In genomic region chr13:44300895-44301638, GRCh38 we compare ENCODE assay signal across 8 cellular contexts.
DNase-seq lines count a peak whose midpoint lies in the region; ATAC-seq and TF ChIP-seq lines count a peak whose summit lies in the region.

No MANE protein-coding gene starts in this region.

- intact Hi-C loops in heart right ventricle (cut with DNase I) (loop anchor here in 4 of 10 donors (2.0 to 10.0 kb wide), 6 partner anchors 64 to 246 kb away; no protein-coding TSS in a partner anchor), thyroid gland (cut with DNase I) (loop anchor here (10.0 kb wide), 1 partner anchor 124 kb away; no protein-coding TSS in a partner anchor)

- H3K27me3 Mint-ChIP-seq in mesothelial cell of epicardium (ENCODE audit: low read depth) = peaks cover 6% of the 10 kb centered on the region

- no peaks in the 10 kb centered on the region for H3K27me3 ChIP-seq in heart right ventricle
- no peaks in the 10 kb centered on the region for H3K27me3 ChIP-seq in thyroid gland

- H3K4me3 ChIP-seq in heart right ventricle (no peak overlapping the region), thyroid gland (replicated peaks in 1 of 3) (no peak overlapping the region)

- H3K4me1 Mint-ChIP-seq in mesothelial cell of epicardium = peaks cover 25% of the 10 kb centered on the region

- H3K4me1 ChIP-seq in heart right ventricle = peaks cover 9 to 78% (median 55%) of the 10 kb centered on the region in 9 donors
- H3K4me1 ChIP-seq in thyroid gland = peaks cover 19 to 47% of the 10 kb centered on the region in 2 donors

- WGBS in heart right ventricle, 2 donors = 20 to 22% methylated on average over 9 of the region's 9 CpGs
- WGBS in thyroid gland, 2 donors = 25 to 31% methylated on average over 9 of the region's 9 CpGs

- no peaks in the 10 kb centered on the region for H3K36me3 Mint-ChIP-seq in mesothelial cell of epicardium

- peak overlapping the region; percentile 12 to 82 (median 70) for H3K27ac ChIP-seq in heart right ventricle
- peak overlapping the region; percentile 54 to 71 (median 58) for H3K27ac ChIP-seq in thyroid gland

- H3K9me3 ChIP-seq in heart right ventricle (no peaks in the 10 kb centered on the region), thyroid gland (no peaks in the 10 kb centered on the region)

- TF ChIP-seq POLR2A in thyroid gland (IDR thresholded peaks at IDR 0.05) = no peak

- in situ Hi-C loops in Caki2 (cut with HindIII; ENCODE audit: low pct_unique_long_range_greater_than_20kb, low sequenced_read_pairs) = no loop called here

- DNase-seq in Caki2 (ENCODE audit: low read depth) = peak; percentile 94
- peak in 1 of 2 donors; percentile 74 for DNase-seq in heart right ventricle
- peak; percentile 87 to 91 for DNase-seq in thyroid gland
- no peak for DNase-seq in mesothelial cell of epicardium (ENCODE audit: low spot score in 2 of 2, unreplicated experiment in 2 of 2)
- no peak for DNase-seq in retina

- H3K27ac Mint-ChIP-seq in mesothelial cell of epicardium = no peak overlapping the region

- no peak overlapping the region for H3K4me3 Mint-ChIP-seq in mesothelial cell of epicardium

- no peaks in the 10 kb centered on the region for H3K36me3 ChIP-seq in heart right ventricle
- H3K36me3 ChIP-seq in thyroid gland = no peaks in the 10 kb centered on the region

- ATAC-seq in GM19372 (IDR thresholded peaks at IDR 0.05; ENCODE audit: low read depth, unreplicated experiment) (peak; percentile 61), HG03439 (IDR thresholded peaks at IDR 0.05; ENCODE audit: unreplicated experiment) (peak; percentile 68), SK-N-SH treated with all-trans-retinoic acid at 6 μM for 48 hours (peak; percentile 82), heart right ventricle (peak; percentile 54 to 92 (median 84))

- H3K9me3 Mint-ChIP-seq in mesothelial cell of epicardium = no peaks in the 10 kb centered on the region

- TF ChIP-seq CTCF in heart right ventricle (IDR thresholded peaks at IDR 0.05) = no peak
- TF ChIP-seq CTCF in thyroid gland (IDR thresholded peaks at IDR 0.05) = peak in 3 of 6 experiments; percentile 15 to 51 (median 27)
- no peak for TF ChIP-seq CTCF in mesothelial cell of epicardium (IDR thresholded peaks at IDR 0.05; ENCODE audit: unreplicated experiment)

TF ChIP-seq in SK-N-SH treated with all-trans-retinoic acid at 6 μM for 48 hours, 23 proteins besides CTCF, POLR2A, EP300 and RAD21:
- TF ChIP-seq ISL1 (CRISPR knock-in tag; IDR thresholded peaks at IDR 0.05) = peak; percentile 20; the same call in 1 of the 2 replicates
- TF ChIP-seq SNAI2 (CRISPR knock-in tag; IDR thresholded peaks at IDR 0.05) = no peak

Comparison
In these comparisons a context has a peak if more than half of its experiments do, and no peak if none do; other contexts are left out.
1. DNase-seq: peak in Caki2 (single experiment) and thyroid gland (2 of 2); none in mesothelial cell of epicardium (0 of 2) and retina (single experiment).
2. Peak in every context shown above with its lines, with median percentiles within 50 percentile points of each other: ATAC-seq.